12 cellular contexts compared by ENCODE assay signal in genomic region chr3:111695584-111696213, GRCh38. TPM values are rescaled to one million over a fixed set of nuclear protein-coding genes. Genes with fewer than 3 reads are reported as not detected.
DNase-seq lines count a peak whose midpoint lies in the region; ATAC-seq and TF ChIP-seq lines count a peak whose summit lies in the region.
"Had no signal": no experiment of that assay in that cellular context is flagged by ENCODE, and none has a peak within 500 bp of the region (broad histone marks: within the 10 kb centered on the region; RNA-seq: fewer than 3 reads in every experiment).

No MANE protein-coding gene starts in this region.

- DNase-seq in activated CD4-positive, CD25-positive, alpha-beta regulatory T cell (lab: John Stamatoyannopoulos, UW), result no peak
- DNase-seq in MV-4-11 (lab: John Stamatoyannopoulos, UW) (peak; percentile 16), cardiac fibroblast (ENCODE audit: low read depth in 2 of 2) (peak; percentile 55 to 86), pulmonary artery endothelial cell (ENCODE audit: low read depth, low spot score) (peak; percentile 22), putamen (ENCODE audit: low spot score) (no peak)
- DNase-seq: NCI-H2107, right cardiac atrium, SHP77 had no signal

- no peak overlapping the region for H3K4me3 ChIP-seq in cardiac fibroblast (replicated peaks in 1 of 2; ENCODE audit: low read depth in 2 of 2, low read length in 2 of 2)

- peak; percentile 88 to 91 for ATAC-seq in activated CD4-positive, CD25-positive, alpha-beta regulatory T cell treated with anti-CD3 and anti-CD28 coated beads, Interleukin-2, amount 50 U/mL, for 24 hours
- ATAC-seq in GM21737 (IDR thresholded peaks at IDR 0.05; ENCODE audit: unreplicated experiment), result no peak
- ATAC-seq in GM21825 (IDR thresholded peaks at IDR 0.05; ENCODE audit: unreplicated experiment), result no peak
- ATAC-seq: left lobe of liver, right cardiac atrium had no signal

- TF ChIP-seq CTCF in cardiac fibroblast (IDR thresholded peaks at IDR 0.05; ENCODE audit: low read depth, low read length), result no peak

RNA-seq across cellular contexts. Expression of gene PLCXD2, which starts 21.2 kb away (rescaled TPM):
- 1.5 and 3.3 TPM in 2 replicates for total RNA-seq in pulmonary artery endothelial cell

Comparison
In these comparisons a context has a peak if more than half of its experiments do, and no peak if none do; other contexts are left out.
1. ATAC-seq: peak in activated CD4-positive, CD25-positive, alpha-beta regulatory T cell treated with anti-CD3 and anti-CD28 coated beads, Interleukin-2, amount 50 U/mL, for 24 hours (2 of 2); none in GM21737 (single experiment) and GM21825 (single experiment).
2. DNase-seq: peak in MV-4-11 (single experiment), cardiac fibroblast (2 of 2) and pulmonary artery endothelial cell (single experiment); none in activated CD4-positive, CD25-positive, alpha-beta regulatory T cell (0 of 4) and putamen (single experiment).